9 cellular contexts compared by ENCODE assay signal in the genomic region with DNA sequence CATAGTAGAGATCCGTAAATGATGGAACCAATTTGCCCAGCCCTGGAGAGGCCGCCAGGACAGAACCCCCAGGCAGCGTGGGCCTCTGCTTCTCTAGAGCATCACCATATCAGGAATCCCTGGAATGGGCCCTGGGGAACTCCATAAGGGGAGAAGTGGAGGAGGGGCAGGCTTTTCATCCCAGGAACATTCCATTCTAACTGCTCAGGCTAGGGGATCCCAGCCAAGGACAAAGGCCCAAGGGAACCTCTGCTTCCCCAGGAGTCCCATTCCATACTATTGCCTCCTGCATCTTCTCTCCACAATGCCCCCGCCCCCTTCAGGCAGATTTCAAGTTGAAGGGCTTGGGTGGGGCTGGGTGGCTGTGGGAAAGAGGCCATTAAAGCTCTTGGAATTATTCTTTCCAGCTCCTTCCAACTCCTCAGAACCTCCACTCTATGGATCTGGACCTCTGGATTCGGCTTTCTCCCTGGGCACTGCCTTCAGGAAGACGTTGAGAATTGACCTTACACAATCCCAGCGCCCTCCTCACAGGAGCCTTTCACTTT. TPM values are rescaled to one million over a fixed set of nuclear protein-coding genes. Genes with fewer than 3 reads are reported as not detected.
A peak's percentile ranks its signal among the peaks of the same experiment; 100 is the strongest.
DNase-seq lines count a peak whose midpoint lies in the region; ATAC-seq, FAIRE-seq and TF ChIP-seq lines count a peak whose summit lies in the region.
"Had no signal": no experiment of that assay in that cellular context is flagged by ENCODE, and none has a peak within 500 bp of the region (broad histone marks: within the 10 kb centered on the region; RNA-seq: fewer than 3 reads in every experiment).

No MANE protein-coding gene starts in this region.

- peaks cover 2% of the 10 kb centered on the region; the same call in 1 of the 2 replicates for H3K36me3 ChIP-seq in Caco-2 (ENCODE audit: control insufficient read depth, insufficient read depth, low read length)
- H3K36me3 ChIP-seq in pancreas = no peaks in the 10 kb centered on the region

- no TSS peak for BruUV-seq in Caco-2 (replicated peaks; lab: Mats Ljungman, UMichigan)

- CTCF ChIA-PET in Caco-2 (lab: Charles Lee) = interaction anchor here (1.8 kb wide), 1 partner anchor 47 kb away, joined by 4 read pairs; no protein-coding TSS in a partner anchor

- in situ Hi-C loops in KBM-7 (cut with MboI; ENCODE audit: low pct_unique_long_range_greater_than_20kb, low sequenced_read_pairs) = no loop called here

- ATAC-seq in SK-N-SH treated with all-trans-retinoic acid at 6 μM for 48 hours = peak; percentile 78
- peak in 3 of 4 donors; percentile 39 to 54 (median 41) for ATAC-seq in pancreas

- intact Hi-C loops in Caco-2 (cut with micrococcal nuclease; ENCODE audit: unreplicated experiment) (loop anchor here (2.0 kb wide), 1 partner anchor 97 kb away; no protein-coding TSS in a partner anchor), pancreas (cut with DNase I) (no loop called here)

- WGBS in pancreas, 2 donors = 51 to 60% methylated on average over 7 of the region's 7 CpGs

- H3K27me3 Mint-ChIP-seq in Caco-2 (ENCODE audit: insufficient read depth, unreplicated experiment) = no peaks in the 10 kb centered on the region
- peaks cover 11% of the 10 kb centered on the region for H3K27me3 Mint-ChIP-seq in glutamatergic neuron (ENCODE audit: unreplicated experiment)

- no peak for FAIRE-seq in pancreas (lab: Jason Lieb, UNC)

- TF ChIP-seq CTCF in Caco-2 (IDR thresholded peaks at IDR 0.05; ENCODE audit: insufficient read depth in 1 of 2, low read depth in 1 of 2, low read length in 1 of 2, severe bottlenecking in 1 of 2, unreplicated experiment in 1 of 2) = no peak
- no peak for TF ChIP-seq CTCF in glutamatergic neuron (IDR thresholded peaks at IDR 0.05; ENCODE audit: partially characterized antibody, unreplicated experiment)
- TF ChIP-seq CTCF in pancreas (IDR thresholded peaks at IDR 0.05) = no peak

- H3K27ac Mint-ChIP-seq in Caco-2 (ENCODE audit: unreplicated experiment) = no peak overlapping the region
- H3K27ac Mint-ChIP-seq in glutamatergic neuron (ENCODE audit: unreplicated experiment) = no peak overlapping the region

- H3K4me1 Mint-ChIP-seq in Caco-2 (ENCODE audit: low read depth, unreplicated experiment) (peaks cover 5% of the 10 kb centered on the region), glutamatergic neuron (ENCODE audit: low read depth, unreplicated experiment) (peaks cover 26% of the 10 kb centered on the region)

- H3K36me3 Mint-ChIP-seq in Caco-2 (ENCODE audit: insufficient read depth, unreplicated experiment) (peaks cover 38% of the 10 kb centered on the region), glutamatergic neuron (ENCODE audit: unreplicated experiment) (no peaks in the 10 kb centered on the region)

- peaks cover 73% of the 10 kb centered on the region for H3K4me1 ChIP-seq in Caco-2
- peaks cover 0 to 19% (median 0%) of the 10 kb centered on the region in 3 donors for H3K4me1 ChIP-seq in pancreas

- DNase-seq in Caco-2 = peak; percentile 77 to 87
- DNase-seq in glutamatergic neuron = peak; percentile 24
- DNase-seq in pancreas = peak in 4 of 6 donors; percentile 54 to 70 (median 63)
- no peak for DNase-seq in stimulated activated CD4-positive, alpha-beta T cell treated with anti-CD3 and anti-CD28 coated beads, Interleukin-1b, Interleukin-23, amount 100 ng/mL, for 48 hours
- DNase-seq in KBM-7 = no peak
- DNase-seq in cortex of kidney (lab: John Stamatoyannopoulos, UW) = no peak
- no peak for DNase-seq in activated CD4-positive, alpha-beta T cell treated with anti-CD3 and anti-CD28 coated beads for 48 hours
- DNase-seq: NCI-H1092 treated with DMSO at 0.1 percent for 48 hours had no signal

- POLR2A ChIA-PET in Caco-2 (lab: Charles Lee) = no interaction called here

- no peaks in the 10 kb centered on the region for H3K9me3 ChIP-seq in Caco-2
- H3K9me3 ChIP-seq in pancreas = no peaks in the 10 kb centered on the region

- no peaks in the 10 kb centered on the region for H3K27me3 ChIP-seq in Caco-2 (replicated peaks; ENCODE audit: control insufficient read depth, insufficient read depth, low read length)
- no peaks in the 10 kb centered on the region for H3K27me3 ChIP-seq in pancreas

- H3K9me3 Mint-ChIP-seq in Caco-2 (ENCODE audit: unreplicated experiment) (no peaks in the 10 kb centered on the region), glutamatergic neuron (ENCODE audit: unreplicated experiment) (peaks cover 6% of the 10 kb centered on the region)

- peak overlapping the region; percentile 41 to 67 (median 50) for H3K27ac ChIP-seq in pancreas

- H3K4me3 Mint-ChIP-seq in Caco-2 (ENCODE audit: unreplicated experiment) (no peak overlapping the region), glutamatergic neuron (ENCODE audit: unreplicated experiment) (no peak overlapping the region)

- H3K4me3 ChIP-seq in Caco-2 (ENCODE audit: low read depth, low read length) = no peak overlapping the region
- H3K4me3 ChIP-seq in pancreas = no peak overlapping the region

TF ChIP-seq in SK-N-SH treated with all-trans-retinoic acid at 6 μM for 48 hours, 23 proteins besides CTCF, POLR2A, EP300 and RAD21:
- TF ChIP-seq, protein P1, sequence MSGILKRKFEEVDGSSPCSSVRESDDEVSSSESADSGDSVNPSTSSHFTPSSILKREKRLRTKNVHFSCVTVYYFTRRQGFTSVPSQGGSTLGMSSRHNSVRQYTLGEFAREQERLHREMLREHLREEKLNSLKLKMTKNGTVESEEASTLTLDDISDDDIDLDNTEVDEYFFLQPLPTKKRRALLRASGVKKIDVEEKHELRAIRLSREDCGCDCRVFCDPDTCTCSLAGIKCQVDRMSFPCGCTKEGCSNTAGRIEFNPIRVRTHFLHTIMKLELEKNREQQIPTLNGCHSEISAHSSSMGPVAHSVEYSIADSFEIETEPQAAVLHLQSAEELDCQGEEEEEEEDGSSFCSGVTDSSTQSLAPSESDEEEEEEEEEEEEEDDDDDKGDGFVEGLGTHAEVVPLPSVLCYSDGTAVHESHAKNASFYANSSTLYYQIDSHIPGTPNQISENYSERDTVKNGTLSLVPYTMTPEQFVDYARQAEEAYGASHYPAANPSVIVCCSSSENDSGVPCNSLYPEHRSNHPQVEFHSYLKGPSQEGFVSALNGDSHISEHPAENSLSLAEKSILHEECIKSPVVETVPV (CRISPR knock-in tag; IDR thresholded peaks at IDR 0.05) = no peak
- no peak for TF ChIP-seq ISL1 (CRISPR knock-in tag; IDR thresholded peaks at IDR 0.05)
TF ChIP-seq in SK-N-SH treated with all-trans-retinoic acid at 6 μM for 48 hours: peak in this region for 0.

RNA-seq across cellular contexts. Expression of gene TRNP1, which starts 6.0 kb away (rescaled TPM):
- total RNA-seq in Caco-2 (2022) = 23.3 and 23.6 TPM in 2 replicates
- total RNA-seq in glutamatergic neuron (ENCODE audit: unreplicated experiment) = 13.9 TPM
- total RNA-seq in pancreas = 10 to 100 TPM; 10.4 to 36.8 (median 18.4) TPM
- polyA plus RNA-seq in pancreas = 10 to 100 TPM; 42.1 to 48.2 TPM

RNA-seq across cellular contexts. Expression of gene TENT5B, which starts 13.1 kb away (rescaled TPM):
- total RNA-seq in Caco-2 (2022) (19.4 and 21.1 TPM in 2 replicates), glutamatergic neuron (ENCODE audit: unreplicated experiment) (1.5 TPM), pancreas (1 to 10 TPM in 1 of 6 donors, under 1 TPM in 5; 0.08 to 2.0 (median 0.61) TPM)
- polyA plus RNA-seq in pancreas = 1 to 10 TPM; 1.3 to 3.3 TPM

RNA-seq across cellular contexts. Expression of gene KDF1, which starts 39.2 kb away (rescaled TPM):
- total RNA-seq in Caco-2 (2022) = 13.5 and 14.1 TPM in 2 replicates
- 1.2 TPM for total RNA-seq in glutamatergic neuron (ENCODE audit: unreplicated experiment)
- total RNA-seq in pancreas = 10 to 100 TPM in 2 of 6 donors, 1 to 10 TPM in 4; 7.2 to 11.7 (median 8.9) TPM
- 10 to 100 TPM in 1 of 2 donors, 1 to 10 TPM in 1; 8.8 to 13.7 TPM for polyA plus RNA-seq in pancreas

Comparison
In these comparisons a context has a peak if more than half of its experiments do, and no peak if none do; other contexts are left out.
1. DNase-seq: peak in Caco-2 (2 of 2), glutamatergic neuron (single experiment) and pancreas (4 of 6); none in stimulated activated CD4-positive, alpha-beta T cell treated with anti-CD3 and anti-CD28 coated beads, Interleukin-1b, Interleukin-23, amount 100 ng/mL, for 48 hours (single experiment), KBM-7 (single experiment), cortex of kidney (single experiment) and activated CD4-positive, alpha-beta T cell treated with anti-CD3 and anti-CD28 coated beads for 48 hours (single experiment).